In the genomic region with DNA sequence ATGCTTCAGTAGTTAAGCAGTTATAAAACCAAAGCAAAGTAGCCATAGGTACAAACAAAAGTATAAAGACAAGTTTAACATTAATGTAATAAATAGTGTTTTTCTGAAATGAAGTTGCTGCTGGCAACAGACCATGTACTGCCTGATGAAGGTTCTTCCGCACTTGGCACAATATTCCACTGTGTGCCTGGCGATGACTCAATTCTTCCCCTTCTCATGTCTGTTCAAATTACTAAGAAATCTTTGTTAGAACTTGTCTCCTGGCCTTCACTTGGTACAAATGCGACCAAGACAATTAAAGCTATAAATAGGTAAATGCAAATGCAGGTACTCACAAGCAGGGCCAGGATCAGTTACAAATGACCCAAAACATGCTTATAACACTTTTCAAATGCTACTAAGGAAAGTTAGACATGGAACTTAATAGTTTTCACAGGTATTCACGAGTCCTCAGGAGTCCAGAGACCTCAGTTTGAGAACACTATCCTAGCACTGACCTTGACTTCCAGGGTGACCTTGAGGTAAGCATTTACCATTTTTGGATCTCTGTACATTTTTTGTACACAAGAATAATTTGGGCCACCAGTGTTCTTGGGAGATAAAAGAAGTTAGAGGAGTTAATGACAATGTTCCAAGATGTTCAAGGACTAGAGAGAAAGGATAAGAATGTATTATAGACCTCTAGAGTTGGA, we compare ENCODE assay signal across 9 cellular contexts. TPM values are rescaled to one million over a fixed set of nuclear protein-coding genes. Genes with fewer than 3 reads are reported as not detected.
DNase-seq lines count a peak whose midpoint lies in the region; ATAC-seq, FAIRE-seq and TF ChIP-seq lines count a peak whose summit lies in the region.
"Had no signal": no experiment of that assay in that cellular context is flagged by ENCODE, and none has a peak within 500 bp of the region (broad histone marks: within the 10 kb centered on the region; RNA-seq: fewer than 3 reads in every experiment).

No MANE protein-coding gene starts in this region.

- H3K9me3 Mint-ChIP-seq in immature natural killer cell, result peaks cover 2 to 10% (median 7%) of the 10 kb centered on the region in 6 donors

- peaks cover 0 to 6% (median 6%) of the 10 kb centered on the region in 3 donors for H3K36me3 Mint-ChIP-seq in immature natural killer cell

- peaks cover under 1 to 6% (median 4%) of the 10 kb centered on the region in 3 donors for H3K27me3 Mint-ChIP-seq in immature natural killer cell (ENCODE audit: low read depth in 3 of 3)

- TF ChIP-seq CTCF in OCI-LY7 (conservative IDR thresholded peaks at IDR 0.05; ENCODE audit: low read length) (no peak), upper lobe of right lung (IDR thresholded peaks at IDR 0.05) (no peak)

- H3K4me1 Mint-ChIP-seq in immature natural killer cell, result peaks cover 10 to 17% of the 10 kb centered on the region in 2 donors

- no peaks in the 10 kb centered on the region for H3K79me2 ChIP-seq in OCI-LY7 (ENCODE audit: insufficient read depth, low read depth, low read length)

- FAIRE-seq in frontal cortex (lab: Jason Lieb, UNC), result no peak

- ATAC-seq in upper lobe of right lung, result no peak
- ATAC-seq in GM21619 (IDR thresholded peaks at IDR 0.05; ENCODE audit: unreplicated experiment), result no peak

- H3K4me3 ChIP-seq in OCI-LY7 (ENCODE audit: low read depth, low read length, poor library complexity, severe bottlenecking) (no peak overlapping the region), upper lobe of right lung (no peak overlapping the region)

- H3K9me3 ChIP-seq in OCI-LY7 (ENCODE audit: low read length) (peaks cover 9% of the 10 kb centered on the region; the same call in 1 of the 2 replicates), upper lobe of right lung (no peaks in the 10 kb centered on the region)

- H3K27ac Mint-ChIP-seq in immature natural killer cell, result peak overlapping the region in 1 of 6 donors; percentile 30

- H3K4me2 ChIP-seq in OCI-LY7 (ENCODE audit: low read length), result peak overlapping the region; percentile 9; the same call in 1 of the 2 replicates

- no peaks in the 10 kb centered on the region for H3K9me2 ChIP-seq in OCI-LY7 (ENCODE audit: insufficient read depth, low read length)

- H3K27ac ChIP-seq in OCI-LY7 (ENCODE audit: low read depth, low read length, poor library complexity, severe bottlenecking) (no peak overlapping the region), epithelial cell of prostate (peak overlapping the region; percentile 92), upper lobe of right lung (no peak overlapping the region)

- DNase-seq in DMS 273 (lab: John Stamatoyannopoulos, UW; ENCODE audit: unreplicated experiment) (peak; percentile 63), OCI-LY7 (ENCODE audit: low spot score) (no peak), epithelial cell of prostate (ENCODE audit: low read depth, low spot score) (peak; percentile 92), pulmonary artery endothelial cell (ENCODE audit: low read depth, low spot score) (peak; percentile 94), immature natural killer cell (no peak), frontal cortex (ENCODE audit: low spot score in 2 of 2) (no peak), upper lobe of right lung (no peak)
- DNase-seq: T-helper 9 cell had no signal

- H2AFZ ChIP-seq in OCI-LY7 (ENCODE audit: low read length), result no peak overlapping the region

- H4K20me1 ChIP-seq in OCI-LY7 (ENCODE audit: insufficient read depth, low read length), result no peaks in the 10 kb centered on the region

- H3K4me1 ChIP-seq in OCI-LY7 (ENCODE audit: insufficient read depth, low read length, poor library complexity, severe bottlenecking) (peaks cover 13% of the 10 kb centered on the region), upper lobe of right lung (peaks cover 7% of the 10 kb centered on the region)

- H3K27me3 ChIP-seq in upper lobe of right lung, result no peaks in the 10 kb centered on the region

- CTCF ChIA-PET in OCI-LY7 (lab: Charles Lee; ENCODE audit: unreplicated experiment), result no interaction called here

- POLR2A ChIA-PET in OCI-LY7 (lab: Charles Lee), result interaction anchor here (0.8 kb wide), 1 partner anchor 1955 kb away, joined by 3 read pairs; no protein-coding TSS in a partner anchor

- H3K36me3 ChIP-seq in OCI-LY7 (ENCODE audit: insufficient read depth, low read length) (no peaks in the 10 kb centered on the region), upper lobe of right lung (no peaks in the 10 kb centered on the region)

- peak overlapping the region in 1 of 5 donors; percentile 25 for H3K4me3 Mint-ChIP-seq in immature natural killer cell

- BruUV-seq in OCI-LY7 (replicated peaks; lab: Mats Ljungman, UMichigan), result no TSS peak

- intact Hi-C loops in OCI-LY7 (cut with micrococcal nuclease; ENCODE audit: unreplicated experiment), result no loop called here
- intact Hi-C loops in upper lobe of right lung (cut with DNase I), result loop anchor here (2.0 kb wide), 1 partner anchor 47 kb away; no protein-coding TSS in a partner anchor

RNA-seq across cellular contexts. Expression of gene DDR1, which starts 8.1 kb away (rescaled TPM):
- total RNA-seq in OCI-LY7 (2014; rRNA removed; shearing (Covaris generic)), result 14.0 and 15.4 TPM in 2 replicates
- total RNA-seq in OCI-LY7 (2022) (24.6 and 30.3 TPM in 2 replicates), pulmonary artery endothelial cell (5.9 and 7.4 TPM in 2 replicates), frontal cortex (106 TPM), upper lobe of right lung (102 TPM)
- 1 to 10 TPM in 1 of 3 donors, under 1 TPM in 1, not detected in 1; 0.41 to 1.1 TPM for polyA plus RNA-seq in immature natural killer cell

RNA-seq across cellular contexts. Expression of gene GTF2H4, which starts 31.8 kb away (rescaled TPM):
- 30.5 and 38.4 TPM in 2 replicates for total RNA-seq in OCI-LY7 (2014; rRNA removed; shearing (Covaris generic))
- total RNA-seq in OCI-LY7 (2022) (45.8 and 48.7 TPM in 2 replicates), pulmonary artery endothelial cell (12.5 and 19.5 TPM in 2 replicates), frontal cortex (15.5 TPM), upper lobe of right lung (44.6 TPM)
- 10 to 100 TPM in 1 of 3 donors, 1 to 10 TPM in 1, not detected in 1; 6.3 to 10.2 TPM for polyA plus RNA-seq in immature natural killer cell

RNA-seq across cellular contexts. Expression of gene VARS2, which starts 37.9 kb away (rescaled TPM):
- total RNA-seq in OCI-LY7 (2014; rRNA removed; shearing (Covaris generic)), result 71.4 and 81.8 TPM in 2 replicates
- total RNA-seq in OCI-LY7 (2022) (98.9 and 105 TPM in 2 replicates), pulmonary artery endothelial cell (15.9 and 24.8 TPM in 2 replicates), frontal cortex (22.4 TPM), upper lobe of right lung (28.7 TPM)
- 10 to 100 TPM; 12.0 to 17.5 (median 12.6) TPM for polyA plus RNA-seq in immature natural killer cell

RNA-seq across cellular contexts. Expression of gene SFTA2, which starts 55.8 kb away (rescaled TPM):
- not detected in 2 replicates for total RNA-seq in OCI-LY7 (2014; rRNA removed; shearing (Covaris generic))
- not detected in 2 replicates for total RNA-seq in OCI-LY7 (2022)
- not detected in 2 replicates for total RNA-seq in pulmonary artery endothelial cell
- polyA plus RNA-seq in immature natural killer cell, result not detected
- total RNA-seq in frontal cortex, result not detected
- total RNA-seq in upper lobe of right lung, result 369 TPM

Comparison
In these comparisons a context has a peak if more than half of its experiments do, and no peak if none do; other contexts are left out.
1. DNase-seq: peak in DMS 273 (single experiment), epithelial cell of prostate (single experiment) and pulmonary artery endothelial cell (single experiment); none in OCI-LY7 (single experiment), immature natural killer cell (0 of 3), frontal cortex (0 of 2) and upper lobe of right lung (single experiment).